In genomic region chrX:151177141-151178027, GRCh38 we compare ENCODE assay signal across 17 cellular contexts. TPM values are rescaled to one million over a fixed set of nuclear protein-coding genes. Genes with fewer than 3 reads are reported as not detected.
DNase-seq lines count a peak whose midpoint lies in the region; ATAC-seq, FAIRE-seq and TF ChIP-seq lines count a peak whose summit lies in the region.
"Had no signal": no experiment of that assay in that cellular context is flagged by ENCODE, and none has a peak within 500 bp of the region (broad histone marks: within the 10 kb centered on the region; RNA-seq: fewer than 3 reads in every experiment).

No MANE protein-coding gene starts in this region.

- ATAC-seq in activated naive CD8-positive, alpha-beta T cell treated with anti-CD3 and anti-CD28 coated beads, Interleukin-2, amount 50 U/mL, for 24 hours, result no peak
- ATAC-seq in HepG2, result peak; percentile 93
- ATAC-seq in HG03442 (IDR thresholded peaks at IDR 0.05; ENCODE audit: unreplicated experiment), result no peak
- no peak for ATAC-seq in HG03196 (IDR thresholded peaks at IDR 0.05; ENCODE audit: unreplicated experiment)
- ATAC-seq: naive thymus-derived CD8-positive, alpha-beta T cell had no signal

- H3K4me3 ChIP-seq in HepG2 (replicated peaks in 1 of 3; ENCODE audit: insufficient read depth in 1 of 3, low read depth in 2 of 3, low read length in 3 of 3), result peak overlapping the region in 2 of 3 experiments; percentile 4 to 33; a peak in 1 of 6 replicates

- no peaks in the 10 kb centered on the region for H3K36me3 Mint-ChIP-seq in activated naive CD8-positive, alpha-beta T cell treated with anti-CD3 and anti-CD28 coated beads for 36 hours
- H3K36me3 Mint-ChIP-seq in activated naive CD8-positive, alpha-beta T cell treated with anti-CD3 and anti-CD28 coated beads, Interleukin-2, amount 50 U/mL, for 24 hours (ENCODE audit: low read depth), result no peaks in the 10 kb centered on the region
- H3K36me3 Mint-ChIP-seq in type B pancreatic cell, result peaks cover 7% of the 10 kb centered on the region
- H3K36me3 Mint-ChIP-seq: IgD-negative memory B cell had no signal

- H3K27me3 ChIP-seq in HepG2 (ENCODE audit: control insufficient read depth in 1 of 2, insufficient read depth in 2 of 2, low read length in 2 of 2), result peaks cover 0 to 13% of the 10 kb centered on the region in 2 experiments; a peak in 3 of 5 replicates

- TF ChIP-seq POLR2A in HepG2 (IDR thresholded peaks at IDR 0.05; ENCODE audit: insufficient read depth in 1 of 2, low read depth in 2 of 2, low read length in 2 of 2), result no peak

- TF ChIP-seq RAD21 in HepG2 (CRISPR knock-in tag; IDR thresholded peaks at IDR 0.05), result no peak

- no peak overlapping the region for H3K27ac ChIP-seq in HepG2 (ENCODE audit: extremely low read length, insufficient read depth, low read length)
- H3K27ac ChIP-seq: brain microvascular endothelial cell had no signal

- no peak for TF ChIP-seq CTCF in HepG2 (CRISPR knock-in tag; IDR thresholded peaks at IDR 0.05)
- TF ChIP-seq CTCF in type B pancreatic cell (conservative IDR thresholded peaks at IDR 0.05), result no peak

- H3K27me3 Mint-ChIP-seq in activated naive CD8-positive, alpha-beta T cell treated with anti-CD3 and anti-CD28 coated beads for 36 hours, result peaks cover 84% of the 10 kb centered on the region
- peaks cover 66% of the 10 kb centered on the region for H3K27me3 Mint-ChIP-seq in activated naive CD8-positive, alpha-beta T cell treated with anti-CD3 and anti-CD28 coated beads, Interleukin-2, amount 50 U/mL, for 24 hours
- peaks cover 87% of the 10 kb centered on the region for H3K27me3 Mint-ChIP-seq in type B pancreatic cell

- CTCF ChIA-PET in HepG2 (lab: Yijun Ruan, JAX; ENCODE audit: low intra/inter-chr PET ratio, low total read pairs), result no interaction called here

- peak overlapping the region; percentile 32 for H3K4me3 Mint-ChIP-seq in activated naive CD8-positive, alpha-beta T cell treated with anti-CD3 and anti-CD28 coated beads for 36 hours
- H3K4me3 Mint-ChIP-seq in activated naive CD8-positive, alpha-beta T cell treated with anti-CD3 and anti-CD28 coated beads, Interleukin-2, amount 50 U/mL, for 24 hours, result no peak overlapping the region
- peak overlapping the region; percentile 79 for H3K4me3 Mint-ChIP-seq in type B pancreatic cell

- no peaks in the 10 kb centered on the region for H3K9me3 ChIP-seq in HepG2 (ENCODE audit: low read length)

- in situ Hi-C loops in HepG2 (cut with HindIII; ENCODE audit: extremely low pct_ligation_motif_present, low pct_unique_long_range_greater_than_20kb), result no loop called here

- intact Hi-C loops in HepG2 (cut with micrococcal nuclease; ENCODE audit: unreplicated experiment), result no loop called here

- DNase-seq in activated naive CD8-positive, alpha-beta T cell treated with anti-CD3 and anti-CD28 coated beads for 36 hours, result no peak
- DNase-seq in activated naive CD8-positive, alpha-beta T cell treated with anti-CD3 and anti-CD28 coated beads, Interleukin-2, amount 50 U/mL, for 24 hours, result no peak
- DNase-seq in dermis blood vessel endothelial cell (peak; percentile 24), HepG2 (ENCODE audit: low spot score) (no peak), type B pancreatic cell (ENCODE audit: extremely low spot score, unreplicated experiment) (no peak), DMS153 treated with DMSO at 0.1 percent for 48 hours (lab: John Stamatoyannopoulos, UW; ENCODE audit: unreplicated experiment) (no peak)
- DNase-seq: brain microvascular endothelial cell; DND-41; immature natural killer cell; naive thymus-derived CD8-positive, alpha-beta T cell; NCI-H2081 treated with DMSO at 0.1 percent for 48 hours; SW 1271 had no signal

- no peak for FAIRE-seq in HepG2 (lab: Jason Lieb, UNC)
- FAIRE-seq: GM12892 had no signal

- no peak overlapping the region for H3K9ac ChIP-seq in HepG2 (ENCODE audit: insufficient read depth, low read depth, low read length)

- no TSS peak for BruUV-seq in HepG2 (replicated peaks; lab: Mats Ljungman, UMichigan)

- H3K4me1 Mint-ChIP-seq in activated naive CD8-positive, alpha-beta T cell treated with anti-CD3 and anti-CD28 coated beads for 36 hours, result peaks cover 6% of the 10 kb centered on the region
- peaks cover 7% of the 10 kb centered on the region for H3K4me1 Mint-ChIP-seq in activated naive CD8-positive, alpha-beta T cell treated with anti-CD3 and anti-CD28 coated beads, Interleukin-2, amount 50 U/mL, for 24 hours
- no peaks in the 10 kb centered on the region for H3K4me1 Mint-ChIP-seq in type B pancreatic cell (ENCODE audit: unreplicated experiment)
- H3K4me1 Mint-ChIP-seq: immature natural killer cell had no signal

- no peaks in the 10 kb centered on the region for H3K36me3 ChIP-seq in HepG2 (replicated peaks in 1 of 2; ENCODE audit: control insufficient read depth in 1 of 2, insufficient read depth in 2 of 2, low read length in 2 of 2)
- H3K36me3 ChIP-seq: brain microvascular endothelial cell had no signal

- H3K9me3 Mint-ChIP-seq in activated naive CD8-positive, alpha-beta T cell treated with anti-CD3 and anti-CD28 coated beads for 36 hours, result peaks cover 3% of the 10 kb centered on the region
- H3K9me3 Mint-ChIP-seq in activated naive CD8-positive, alpha-beta T cell treated with anti-CD3 and anti-CD28 coated beads, Interleukin-2, amount 50 U/mL, for 24 hours, result no peaks in the 10 kb centered on the region
- peaks cover 5% of the 10 kb centered on the region for H3K9me3 Mint-ChIP-seq in type B pancreatic cell
- H3K9me3 Mint-ChIP-seq: immature natural killer cell had no signal

- no peak overlapping the region for H2AFZ ChIP-seq in HepG2 (ENCODE audit: low read length)

- no peak overlapping the region for H3K27ac Mint-ChIP-seq in activated naive CD8-positive, alpha-beta T cell treated with anti-CD3 and anti-CD28 coated beads for 36 hours
- no peak overlapping the region for H3K27ac Mint-ChIP-seq in activated naive CD8-positive, alpha-beta T cell treated with anti-CD3 and anti-CD28 coated beads, Interleukin-2, amount 50 U/mL, for 24 hours
- no peak overlapping the region for H3K27ac Mint-ChIP-seq in type B pancreatic cell
- H3K27ac Mint-ChIP-seq: IgD-negative memory B cell; immature natural killer cell; naive thymus-derived CD8-positive, alpha-beta T cell had no signal

- H3K4me1 ChIP-seq in HepG2 (ENCODE audit: insufficient read depth, low read length), result no peaks in the 10 kb centered on the region

- H3K79me2 ChIP-seq in HepG2 (ENCODE audit: insufficient read depth, low read length), result no peaks in the 10 kb centered on the region

- H4K20me1 ChIP-seq in HepG2 (ENCODE audit: insufficient read depth, low read length), result no peaks in the 10 kb centered on the region

- WGBS in HepG2 (ENCODE audit: low lambda C conversion rate), result 17% methylated on average over 14 of the region's 96 CpGs

- H3K4me2 ChIP-seq in HepG2 (ENCODE audit: low read depth, low read length), result peak overlapping the region; percentile 23; the same call in 1 of the 2 replicates

- POLR2A ChIA-PET in HepG2 (lab: Yijun Ruan, JAX), result no interaction called here

- TF ChIP-seq EP300 in HepG2 (IDR thresholded peaks at IDR 0.05; ENCODE audit: low read depth in 2 of 2, low read length in 2 of 2) (no peak), HepG2 (CRISPR knock-in tag; IDR thresholded peaks at IDR 0.05; ENCODE audit: borderline replicate concordance) (no peak)

TF ChIP-seq in HepG2, 621 proteins besides CTCF, POLR2A, EP300 and RAD21 (continues in another document):
- peak; percentile 72 for TF ChIP-seq EZH2 (conservative IDR thresholded peaks at IDR 0.05; ENCODE audit: low read depth, low read length)
- TF ChIP-seq GPN1 (CRISPR knock-in tag; IDR thresholded peaks at IDR 0.05; ENCODE audit: borderline replicate concordance), result no peak
- no peak for TF ChIP-seq KLF11 (CRISPR knock-in tag; IDR thresholded peaks at IDR 0.05)
- TF ChIP-seq ZNF292 (CRISPR knock-in tag; IDR thresholded peaks at IDR 0.05; ENCODE audit: borderline replicate concordance, low read depth), result no peak
- TF ChIP-seq HNF4A (CRISPR knock-in tag; IDR thresholded peaks at IDR 0.05), result no peak
- no peak for TF ChIP-seq SOX6 (IDR thresholded peaks at IDR 0.05)
- no peak for TF ChIP-seq SOX6 (CRISPR knock-in tag; IDR thresholded peaks at IDR 0.05)

RNA-seq across cellular contexts. Expression of gene GPR50, which starts 1.0 kb away (rescaled TPM):
- not detected for total RNA-seq in activated naive CD8-positive, alpha-beta T cell treated with anti-CD3 and anti-CD28 coated beads for 36 hours
- not detected in 2 replicates for total RNA-seq in dermis blood vessel endothelial cell
- total RNA-seq in HepG2 (2016; rRNA removed; fragmentation: Illumina TruSeq; extraction: Trizol), result not detected in 2 replicates
- total RNA-seq in HepG2 (2016; cell fraction: cytosol; rRNA removed; fragmentation: Illumina TruSeq; extraction: Trizol; ENCODE audit: low read depth), result not detected in 2 replicates
- not detected in 2 replicates for total RNA-seq in HepG2 (2016; cell fraction: insoluble cytoplasmic fraction; rRNA removed; fragmentation: Illumina TruSeq; extraction: Trizol)
- not detected in 2 replicates for total RNA-seq in HepG2 (2016; cell fraction: membrane; rRNA removed; fragmentation: Illumina TruSeq; extraction: Trizol)
- not detected in 2 replicates for total RNA-seq in HepG2 (2016; cell fraction: nucleus; rRNA removed; fragmentation: Illumina TruSeq; extraction: Trizol)
- polyA plus RNA-seq in HepG2 (2011; rRNA removed), result not detected in 2 replicates
- not detected in 2 replicates for polyA plus RNA-seq in HepG2 (2011; cell fraction: cytosol; rRNA removed)
- not detected in 2 replicates for polyA plus RNA-seq in HepG2 (2011; cell fraction: nucleus; rRNA removed)
- polyA plus RNA-seq in HepG2 (2012), result not detected in 2 replicates
- not detected in 2 replicates for polyA plus RNA-seq in HepG2 (2016; cell fraction: cytosol; fragmentation: Illumina TruSeq; extraction: Trizol; ENCODE audit: low read depth)
- polyA plus RNA-seq in HepG2 (2016; cell fraction: insoluble cytoplasmic fraction; fragmentation: Illumina TruSeq; extraction: Trizol; ENCODE audit: low read depth), result not detected in 2 replicates
- polyA plus RNA-seq in HepG2 (2016; cell fraction: membrane; fragmentation: Illumina TruSeq; extraction: Trizol; ENCODE audit: low read depth), result not detected in 2 replicates
- not detected in 2 replicates for polyA plus RNA-seq in HepG2 (2016; cell fraction: nucleus; fragmentation: Illumina TruSeq; extraction: Trizol; ENCODE audit: insufficient read depth, low read depth)
- not detected in 2 replicates for polyA minus RNA-seq in HepG2 (2011; rRNA and poly(A)+ RNA removed; ENCODE audit: low replicate concordance)
- polyA minus RNA-seq in HepG2 (2011; cell fraction: cytosol; rRNA and poly(A)+ RNA removed), result not detected in 2 replicates
- polyA minus RNA-seq in HepG2 (2011; cell fraction: nucleus; rRNA and poly(A)+ RNA removed), result not detected in 2 replicates
- 2.1 and 3.5 TPM in 2 replicates for total RNA-seq in type B pancreatic cell (ENCODE audit: low replicate concordance)
- total RNA-seq: naive thymus-derived CD8-positive, alpha-beta T cell; OCI-LY7 had no signal
- polyA plus RNA-seq: IgD-negative memory B cell; immature natural killer cell; naive thymus-derived CD8-positive, alpha-beta T cell had no signal
